13 cellular contexts compared by ENCODE assay signal in genomic region chr3:33834117-33834495, GRCh38. TPM values are rescaled to one million over a fixed set of nuclear protein-coding genes. Genes with fewer than 3 reads are reported as not detected.
DNase-seq lines count a peak whose midpoint lies in the region; ATAC-seq and TF ChIP-seq lines count a peak whose summit lies in the region.
"Had no signal": no experiment of that assay in that cellular context is flagged by ENCODE, and none has a peak within 500 bp of the region (broad histone marks: within the 10 kb centered on the region; RNA-seq: fewer than 3 reads in every experiment).

No MANE protein-coding gene starts in this region.

- no peaks in the 10 kb centered on the region for H3K9me3 ChIP-seq in Peyer's patch
- H3K9me3 ChIP-seq: gastrocnemius medialis, upper lobe of left lung had no signal

- no peak for TF ChIP-seq POLR2A in Peyer's patch (IDR thresholded peaks at IDR 0.05)

- H3K4me3 ChIP-seq in Peyer's patch = no peak overlapping the region
- H3K4me3 ChIP-seq: gastrocnemius medialis, upper lobe of left lung had no signal

- H3K4me1 ChIP-seq in Peyer's patch = no peaks in the 10 kb centered on the region
- H3K4me1 ChIP-seq: gastrocnemius medialis had no signal

- H3K36me3 ChIP-seq in Peyer's patch = peaks cover 0 to 44% (median 0%) of the 10 kb centered on the region in 3 donors

- H3K27me3 ChIP-seq in Peyer's patch = no peaks in the 10 kb centered on the region
- H3K27me3 ChIP-seq: gastrocnemius medialis, upper lobe of left lung had no signal

- POLR2A ChIA-PET in naive thymus-derived CD8-positive, alpha-beta T cell (lab: Charles Lee) = no interaction called here

- peak overlapping the region; percentile 69 for H3K27ac Mint-ChIP-seq in activated CD8-positive, alpha-beta memory T cell treated with anti-CD3 and anti-CD28 coated beads, Interleukin-2, amount 10 ng/mL, durations not matched to agents 7 days and 5 days
- H3K27ac Mint-ChIP-seq in naive thymus-derived CD8-positive, alpha-beta T cell = peak overlapping the region; percentile 38 to 89 (median 72)

- H3K9me3 Mint-ChIP-seq in activated CD8-positive, alpha-beta memory T cell treated with anti-CD3 and anti-CD28 coated beads, Interleukin-2, amount 10 ng/mL, durations not matched to agents 7 days and 5 days (ENCODE audit: low read depth) = no peaks in the 10 kb centered on the region
- no peaks in the 10 kb centered on the region for H3K9me3 Mint-ChIP-seq in naive thymus-derived CD8-positive, alpha-beta T cell

- no peak overlapping the region for H3K4me3 Mint-ChIP-seq in activated CD8-positive, alpha-beta memory T cell treated with anti-CD3 and anti-CD28 coated beads, Interleukin-2, amount 10 ng/mL, durations not matched to agents 7 days and 5 days
- H3K4me3 Mint-ChIP-seq in naive thymus-derived CD8-positive, alpha-beta T cell = peak overlapping the region in 7 of 10 donors; percentile 3 to 51 (median 34)

- no peak for DNase-seq in activated CD8-positive, alpha-beta memory T cell treated with anti-CD3 and anti-CD28 coated beads, Interleukin-2, amount 10 ng/mL, durations not matched to agents 7 days and 5 days
- DNase-seq in activated CD8-positive, alpha-beta memory T cell treated with anti-CD3 and anti-CD28 coated beads, Interleukin-2, amount 50 U/mL, for 48 hours = no peak
- DNase-seq in naive thymus-derived CD8-positive, alpha-beta T cell = no peak
- DNase-seq in stimulated activated CD4-positive, alpha-beta T cell treated with anti-CD3 and anti-CD28 coated beads, Interleukin-4, amount 100 ng/mL, for 4 hours = no peak
- DNase-seq in Peyer's patch = no peak
- no peak for DNase-seq in NCI-H82 treated with DMSO at 0.1 percent for 48 hours (lab: John Stamatoyannopoulos, UW; ENCODE audit: unreplicated experiment)
- DNase-seq: DMS 273 treated with DMSO at 0.1 percent for 48 hours, gastrocnemius medialis, islet precursor cell, NCI-H2081 treated with DMSO at 0.1 percent for 48 hours, upper lobe of left lung had no signal

- CTCF ChIA-PET in activated CD8-positive, alpha-beta memory T cell treated with anti-CD3 and anti-CD28 coated beads, Interleukin-2, amount 10 ng/mL, durations not matched to agents 7 days and 5 days (lab: Charles Lee) = no interaction called here

- no peak overlapping the region for H3K27ac ChIP-seq in Peyer's patch
- H3K27ac ChIP-seq: gastrocnemius medialis, upper lobe of left lung had no signal

- peaks cover 49% of the 10 kb centered on the region for H3K36me3 Mint-ChIP-seq in activated CD8-positive, alpha-beta memory T cell treated with anti-CD3 and anti-CD28 coated beads, Interleukin-2, amount 10 ng/mL, durations not matched to agents 7 days and 5 days
- H3K36me3 Mint-ChIP-seq in naive thymus-derived CD8-positive, alpha-beta T cell = peaks cover 1 to 66% (median 14%) of the 10 kb centered on the region in 3 donors

- no peak for TF ChIP-seq CTCF in Peyer's patch (IDR thresholded peaks at IDR 0.05)

- no peak for ATAC-seq in activated CD8-positive, alpha-beta memory T cell treated with anti-CD3 and anti-CD28 coated beads, Interleukin-2, amount 10 ng/mL, durations not matched to agents 7 days and 5 days
- ATAC-seq in GM21447 (IDR thresholded peaks at IDR 0.05; ENCODE audit: unreplicated experiment) = peak; percentile 61
- peak; percentile 53 for ATAC-seq in HG03460 (IDR thresholded peaks at IDR 0.05; ENCODE audit: unreplicated experiment)
- no peak for ATAC-seq in naive thymus-derived CD8-positive, alpha-beta T cell
- ATAC-seq: gastrocnemius medialis had no signal

- no peaks in the 10 kb centered on the region for H3K27me3 Mint-ChIP-seq in activated CD8-positive, alpha-beta memory T cell treated with anti-CD3 and anti-CD28 coated beads, Interleukin-2, amount 10 ng/mL, durations not matched to agents 7 days and 5 days
- no peaks in the 10 kb centered on the region for H3K27me3 Mint-ChIP-seq in naive thymus-derived CD8-positive, alpha-beta T cell

- H3K4me1 Mint-ChIP-seq in activated CD8-positive, alpha-beta memory T cell treated with anti-CD3 and anti-CD28 coated beads, Interleukin-2, amount 10 ng/mL, durations not matched to agents 7 days and 5 days = peaks cover 13% of the 10 kb centered on the region
- peaks cover 18 to 31% (median 29%) of the 10 kb centered on the region in 4 donors for H3K4me1 Mint-ChIP-seq in naive thymus-derived CD8-positive, alpha-beta T cell

RNA-seq across cellular contexts. Expression of gene PDCD6IP, which starts 35.7 kb away (rescaled TPM):
- 100 to 1,000 TPM; 183 to 208 TPM for total RNA-seq in activated CD8-positive, alpha-beta memory T cell treated with anti-CD3 and anti-CD28 coated beads, Interleukin-2, amount 10 ng/mL, durations not matched to agents 7 days and 5 days
- 100 to 1,000 TPM; 211 to 216 TPM for total RNA-seq in naive thymus-derived CD8-positive, alpha-beta T cell
- polyA plus RNA-seq in naive thymus-derived CD8-positive, alpha-beta T cell = 10 to 100 TPM; 56.9 to 61.7 (median 59.0) TPM
- 100 to 1,000 TPM in 3 of 4 donors, 10 to 100 TPM in 1; 49.5 to 151 (median 136) TPM for total RNA-seq in Peyer's patch

Comparison
In these comparisons a context has a peak if more than half of its experiments do, and no peak if none do; other contexts are left out.
1. ATAC-seq: peak in GM21447 (single experiment) and HG03460 (single experiment); none in activated CD8-positive, alpha-beta memory T cell treated with anti-CD3 and anti-CD28 coated beads, Interleukin-2, amount 10 ng/mL, durations not matched to agents 7 days and 5 days (single experiment) and naive thymus-derived CD8-positive, alpha-beta T cell (0 of 2).